In genomic region chr6:28140616-28141015, GRCh38 we compare ENCODE assay signal across 11 cellular contexts. TPM values are rescaled to one million over a fixed set of nuclear protein-coding genes. Genes with fewer than 3 reads are reported as not detected.
DNase-seq lines count a peak whose midpoint lies in the region; ATAC-seq, FAIRE-seq and TF ChIP-seq lines count a peak whose summit lies in the region.
"Had no signal": no experiment of that assay in that cellular context is flagged by ENCODE, and none has a peak within 500 bp of the region (broad histone marks: within the 10 kb centered on the region; RNA-seq: fewer than 3 reads in every experiment).

No MANE protein-coding gene starts in this region.

- POLR2A ChIA-PET in T-cell (lab: Charles Lee) (interaction anchor here (0.6 to 2.0 kb wide), 5 partner anchors 15 to 1866 kb away, joined by 3 to 17 read pairs (median 6); partner anchors contain the start of gene ZSCAN16 (in 1 of the 2)), endothelial cell of umbilical vein (lab: Charles Lee) (interaction anchor here (1.9 kb wide), 1 partner anchor 215 kb away, joined by 7 read pairs; no protein-coding TSS in a partner anchor)

- peaks cover 30% of the 10 kb centered on the region for H3K4me1 ChIP-seq in endothelial cell of umbilical vein (ENCODE audit: control insufficient read depth, extremely low read depth, insufficient read depth, low read length)

- no peak overlapping the region for H3K4me3 ChIP-seq in endothelial cell of umbilical vein (replicated peaks in 1 of 3; ENCODE audit: insufficient read depth in 1 of 3, low read depth in 1 of 3, low read length in 3 of 3)

- no peak for FAIRE-seq in endothelial cell of umbilical vein (lab: Jason Lieb, UNC)
- no peak for FAIRE-seq in GM19239 (lab: Jason Lieb, UNC)

- H3K4me1 Mint-ChIP-seq in activated naive CD4-positive, alpha-beta T cell treated with anti-CD3 and anti-CD28 coated beads for 36 hours (ENCODE audit: low read depth) = peaks cover 55% of the 10 kb centered on the region
- peaks cover 73 to 85% (median 79%) of the 10 kb centered on the region in 3 donors for H3K4me1 Mint-ChIP-seq in T-cell
- peaks cover 52% of the 10 kb centered on the region for H3K4me1 Mint-ChIP-seq in stimulated activated memory B cell treated with anti-CD40 and anti-IgM and Interleukin-4, amounts not matched to agents 10 μg/mL and 1 μg/mL and 100 μg/mL, for 72 hours

- no peaks in the 10 kb centered on the region for H3K27me3 Mint-ChIP-seq in activated naive CD4-positive, alpha-beta T cell treated with anti-CD3 and anti-CD28 coated beads for 36 hours (ENCODE audit: low read depth)
- no peaks in the 10 kb centered on the region for H3K27me3 Mint-ChIP-seq in T-cell
- H3K27me3 Mint-ChIP-seq in stimulated activated memory B cell treated with anti-CD40 and anti-IgM and Interleukin-4, amounts not matched to agents 10 μg/mL and 1 μg/mL and 100 μg/mL, for 72 hours = no peaks in the 10 kb centered on the region

- no peak overlapping the region for H3K9ac ChIP-seq in endothelial cell of umbilical vein (replicated peaks; ENCODE audit: extremely low read depth, insufficient read depth, low read length)

- H3K79me2 ChIP-seq in endothelial cell of umbilical vein (ENCODE audit: control insufficient read depth, insufficient read depth, low read length) = peaks cover 36% of the 10 kb centered on the region

- no peaks in the 10 kb centered on the region for H3K27me3 ChIP-seq in endothelial cell of umbilical vein (ENCODE audit: control insufficient read depth in 2 of 2, insufficient read depth in 2 of 2, low read length in 2 of 2)
- H3K27me3 ChIP-seq: colonic mucosa had no signal

- no peak for TF ChIP-seq POLR2A in endothelial cell of umbilical vein (IDR thresholded peaks at IDR 0.05; ENCODE audit: low read depth, low read length)

- no peak for ATAC-seq in T-cell (replicated peaks in 1 of 4)
- no peak for ATAC-seq in stimulated activated memory B cell treated with anti-CD40 and anti-IgM and Interleukin-4, amounts not matched to agents 10 μg/mL and 1 μg/mL and 100 μg/mL, for 72 hours
- ATAC-seq in HG03159 (IDR thresholded peaks at IDR 0.05; ENCODE audit: unreplicated experiment) = no peak

- H3K4me2 ChIP-seq in endothelial cell of umbilical vein (ENCODE audit: insufficient read depth, low read length) = peak overlapping the region; percentile 20

- H3K9me3 ChIP-seq in endothelial cell of umbilical vein (replicated peaks; ENCODE audit: control insufficient read depth, insufficient read depth, low read length) = no peaks in the 10 kb centered on the region
- H3K9me3 ChIP-seq: colonic mucosa had no signal

- no peak overlapping the region for H3K27ac ChIP-seq in endothelial cell of umbilical vein (ENCODE audit: insufficient read depth, low read depth, low read length)

- dilution Hi-C loops in endothelial cell of umbilical vein (cut with MboI; ENCODE audit: extremely low pct_ligation_motif_present, low sequenced_read_pairs) = no loop called here

- H3K9me1 ChIP-seq in endothelial cell of umbilical vein (replicated peaks; ENCODE audit: control insufficient read depth, extremely low read depth, insufficient read depth, low read length) = no peaks in the 10 kb centered on the region

- BruUV-seq in endothelial cell of umbilical vein (replicated peaks; lab: Mats Ljungman, UMichigan) = no TSS peak

- CTCF ChIA-PET in activated naive CD4-positive, alpha-beta T cell treated with anti-CD3 and anti-CD28 coated beads for 36 hours (lab: Charles Lee) = interaction anchor here (1.0 to 2.4 kb wide), 3 partner anchors 8 to 216 kb away, joined by 3 to 27 read pairs (median 4); no protein-coding TSS in a partner anchor
- CTCF ChIA-PET in T-cell (lab: Charles Lee) = interaction anchor here in 1 of 2 donors (0.6 to 1.7 kb wide), 4 partner anchors 36 to 1923 kb away, joined by 3 to 10 read pairs (median 8); no protein-coding TSS in a partner anchor
- CTCF ChIA-PET in endothelial cell of umbilical vein (lab: Charles Lee) = interaction anchor here (0.6 to 4.3 kb wide), 5 partner anchors 21 to 745 kb away, joined by 3 to 33 read pairs (median 5); no protein-coding TSS in a partner anchor

- H4K20me1 ChIP-seq in endothelial cell of umbilical vein (replicated peaks; ENCODE audit: control insufficient read depth, extremely low read depth, insufficient read depth, low read length) = no peaks in the 10 kb centered on the region

- H3K4me3 Mint-ChIP-seq in activated naive CD4-positive, alpha-beta T cell treated with anti-CD3 and anti-CD28 coated beads for 36 hours = peak overlapping the region; percentile 91
- peak overlapping the region; percentile 94 to 96 (median 95) for H3K4me3 Mint-ChIP-seq in T-cell
- peak overlapping the region; percentile 66 for H3K4me3 Mint-ChIP-seq in stimulated activated memory B cell treated with anti-CD40 and anti-IgM and Interleukin-4, amounts not matched to agents 10 μg/mL and 1 μg/mL and 100 μg/mL, for 72 hours

- intact Hi-C loops in activated naive CD4-positive, alpha-beta T cell treated with anti-CD3 and anti-CD28 coated beads for 36 hours (cut with micrococcal nuclease) = loop anchor here (1.0 to 5.0 kb wide), 6 partner anchors 16 to 302 kb away; partner anchors contain the start of genes ZKSCAN4, ZNF165, ZSCAN16 and ZSCAN23
- intact Hi-C loops in endothelial cell of umbilical vein (cut with micrococcal nuclease) = loop anchor here (1.0 kb wide), 6 partner anchors 16 to 141 kb away; partner anchors contain the start of genes PGBD1, ZKSCAN4, ZSCAN16 and ZSCAN9

- H3K9me3 Mint-ChIP-seq in activated naive CD4-positive, alpha-beta T cell treated with anti-CD3 and anti-CD28 coated beads for 36 hours = no peaks in the 10 kb centered on the region
- H3K9me3 Mint-ChIP-seq in T-cell = no peaks in the 10 kb centered on the region
- no peaks in the 10 kb centered on the region for H3K9me3 Mint-ChIP-seq in stimulated activated memory B cell treated with anti-CD40 and anti-IgM and Interleukin-4, amounts not matched to agents 10 μg/mL and 1 μg/mL and 100 μg/mL, for 72 hours

- TF ChIP-seq CTCF in endothelial cell of umbilical vein (IDR thresholded peaks at IDR 0.05; ENCODE audit: extremely low read depth in 1 of 2, insufficient read depth in 1 of 2, low read depth in 1 of 2, low read length in 2 of 2) = no peak

- H2AFZ ChIP-seq in endothelial cell of umbilical vein (ENCODE audit: low read depth, low read length) = peak overlapping the region; percentile 20

- no peak for DNase-seq in activated naive CD4-positive, alpha-beta T cell treated with anti-CD3 and anti-CD28 coated beads for 36 hours
- no peak for DNase-seq in activated naive CD4-positive, alpha-beta T cell (lab: John Stamatoyannopoulos, UW)
- DNase-seq in T-cell (no peak), endothelial cell of umbilical vein (ENCODE audit: low read depth, low spot score) (no peak), retina (no peak), GM19239 (ENCODE audit: insufficient read length, low spot score) (no peak)
- DNase-seq: activated gamma-delta T cell treated with Interleukin-2 at 50 U/mL for 16 hours, colonic mucosa, NCI-H345 had no signal

- peaks cover under 1 to 2% of the 10 kb centered on the region in 2 experiments for H3K36me3 ChIP-seq in endothelial cell of umbilical vein (ENCODE audit: control insufficient read depth in 2 of 2, extremely low read depth in 1 of 2, insufficient read depth in 2 of 2, low read length in 2 of 2)
- H3K36me3 ChIP-seq: colonic mucosa had no signal

- peak overlapping the region; percentile 80 for H3K27ac Mint-ChIP-seq in activated naive CD4-positive, alpha-beta T cell treated with anti-CD3 and anti-CD28 coated beads for 36 hours
- H3K27ac Mint-ChIP-seq in T-cell = peak overlapping the region; percentile 87 to 88
- peak overlapping the region; percentile 43 for H3K27ac Mint-ChIP-seq in stimulated activated memory B cell treated with anti-CD40 and anti-IgM and Interleukin-4, amounts not matched to agents 10 μg/mL and 1 μg/mL and 100 μg/mL, for 72 hours

- H3K36me3 Mint-ChIP-seq in activated naive CD4-positive, alpha-beta T cell treated with anti-CD3 and anti-CD28 coated beads for 36 hours (ENCODE audit: low read depth) = peaks cover 17% of the 10 kb centered on the region
- peaks cover 16% of the 10 kb centered on the region for H3K36me3 Mint-ChIP-seq in T-cell
- H3K36me3 Mint-ChIP-seq in stimulated activated memory B cell treated with anti-CD40 and anti-IgM and Interleukin-4, amounts not matched to agents 10 μg/mL and 1 μg/mL and 100 μg/mL, for 72 hours = peaks cover 16% of the 10 kb centered on the region

TF ChIP-seq in endothelial cell of umbilical vein, 7 proteins besides CTCF, POLR2A, EP300 and RAD21 (continues in another document):
- TF ChIP-seq FOS (IDR thresholded peaks at IDR 0.05; ENCODE audit: borderline replicate concordance, insufficient read depth, low read length) (no peak), EZH2 (IDR thresholded peaks at IDR 0.05; ENCODE audit: borderline replicate concordance, low read depth, low read length, severe bottlenecking) (no peak), MYC (IDR thresholded peaks at IDR 0.05; ENCODE audit: low read depth, low read length) (no peak), JUN (IDR thresholded peaks at IDR 0.05; ENCODE audit: borderline replicate concordance, insufficient read depth, insufficient read length, low read depth) (no peak), POLR2AphosphoS5 (IDR thresholded peaks at IDR 0.05; ENCODE audit: insufficient read depth, low read depth, low read length) (no peak)

RNA-seq across cellular contexts. Expression of gene ZKSCAN8, which starts 1.1 kb away (rescaled TPM):
- total RNA-seq in activated naive CD4-positive, alpha-beta T cell treated with anti-CD3 and anti-CD28 coated beads for 36 hours = 10 to 100 TPM; 14.8 to 15.0 TPM
- 10 to 100 TPM; 23.3 to 35.7 (median 35.0) TPM for total RNA-seq in T-cell
- total RNA-seq in endothelial cell of umbilical vein = 19.7 and 21.2 TPM in 2 replicates
- 6.6 and 9.4 TPM in 2 replicates for polyA plus RNA-seq in endothelial cell of umbilical vein
- 4.0 and 4.3 TPM in 2 replicates for polyA plus RNA-seq in endothelial cell of umbilical vein (2011; cell fraction: cytosol; rRNA removed)
- polyA plus RNA-seq in endothelial cell of umbilical vein (2011; cell fraction: nucleus; rRNA removed) = 32.0 and 35.5 TPM in 2 replicates
- polyA plus RNA-seq in endothelial cell of umbilical vein (2012) = 8.0 and 10.0 TPM in 2 replicates
- 23.7 and 24.3 TPM in 2 replicates for polyA minus RNA-seq in endothelial cell of umbilical vein
- 8.4 TPM for polyA minus RNA-seq in endothelial cell of umbilical vein (2011; cell fraction: cytosol; rRNA and poly(A)+ RNA removed)
- polyA minus RNA-seq in endothelial cell of umbilical vein (2011; cell fraction: nucleus; rRNA and poly(A)+ RNA removed) = 18.8 and 26.4 TPM in 2 replicates

RNA-seq across cellular contexts. Expression of gene ZSCAN16, which starts 16.2 kb away (rescaled TPM):
- total RNA-seq in activated naive CD4-positive, alpha-beta T cell treated with anti-CD3 and anti-CD28 coated beads for 36 hours = 1 to 10 TPM; 2.3 TPM
- total RNA-seq in T-cell = 10 to 100 TPM in 3 of 5 donors, 1 to 10 TPM in 2; 5.9 to 13.1 (median 10.7) TPM
- total RNA-seq in endothelial cell of umbilical vein = 7.7 and 8.9 TPM in 2 replicates
- polyA plus RNA-seq in endothelial cell of umbilical vein = 3.7 and 4.9 TPM in 2 replicates
- polyA plus RNA-seq in endothelial cell of umbilical vein (2011; cell fraction: cytosol; rRNA removed) = 7.9 and 8.2 TPM in 2 replicates
- 11.0 and 12.2 TPM in 2 replicates for polyA plus RNA-seq in endothelial cell of umbilical vein (2011; cell fraction: nucleus; rRNA removed)
- 5.9 and 7.4 TPM in 2 replicates for polyA plus RNA-seq in endothelial cell of umbilical vein (2012)
- polyA minus RNA-seq in endothelial cell of umbilical vein = 7.0 and 7.9 TPM in 2 replicates
- polyA minus RNA-seq in endothelial cell of umbilical vein (2011; cell fraction: cytosol; rRNA and poly(A)+ RNA removed) = 2.3 TPM
- 6.3 and 8.3 TPM in 2 replicates for polyA minus RNA-seq in endothelial cell of umbilical vein (2011; cell fraction: nucleus; rRNA and poly(A)+ RNA removed)
